ENCODE assay signal across 9 cellular contexts in the genomic region with DNA sequence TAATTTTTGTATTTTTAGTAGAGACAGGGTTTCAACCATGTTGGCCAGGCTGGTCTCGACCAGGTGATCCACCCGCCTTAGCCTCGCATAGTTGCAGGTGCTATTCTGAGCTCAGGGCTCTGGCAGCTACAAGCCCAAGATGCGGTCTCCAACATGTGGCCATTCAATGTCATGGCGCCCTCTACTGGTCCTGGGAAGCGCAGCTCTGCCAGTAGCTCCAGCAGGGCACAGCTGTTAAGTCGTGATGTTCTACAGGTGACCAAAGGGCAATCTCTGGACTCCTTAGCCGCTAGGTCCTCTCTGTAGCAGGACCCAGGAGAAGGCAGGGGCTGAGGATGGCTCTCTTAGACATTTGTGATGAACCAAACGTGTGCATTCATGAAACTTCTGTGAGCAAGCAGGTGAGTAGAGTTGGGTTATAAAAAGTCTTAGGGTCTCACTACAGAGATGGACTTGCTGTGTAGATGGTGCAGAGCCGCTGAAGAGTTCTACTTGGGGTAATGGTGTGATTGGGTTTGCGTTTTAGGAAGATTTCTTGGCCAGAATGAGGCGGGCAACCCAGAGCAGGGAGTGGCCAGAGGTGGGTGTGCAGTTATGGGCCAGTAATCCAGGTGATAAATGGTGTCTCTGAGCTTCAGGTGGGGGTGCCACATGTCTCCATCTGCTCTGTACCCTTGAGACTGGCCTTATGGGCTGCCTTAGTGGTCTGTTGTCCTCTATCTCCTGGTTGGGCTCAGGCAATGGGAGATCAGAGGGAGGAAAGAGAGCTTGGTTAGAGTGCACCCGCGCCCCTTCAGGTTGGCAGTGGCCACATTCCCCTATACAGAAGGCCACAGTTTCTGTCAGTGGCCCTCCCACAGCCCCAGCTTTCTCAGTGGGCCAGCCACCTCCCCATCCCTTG. TPM values are rescaled to one million over a fixed set of nuclear protein-coding genes. Genes with fewer than 3 reads are reported as not detected.
DNase-seq lines count a peak whose midpoint lies in the region; ATAC-seq, FAIRE-seq and TF ChIP-seq lines count a peak whose summit lies in the region.
"Had no signal": no experiment of that assay in that cellular context is flagged by ENCODE, and none has a peak within 500 bp of the region (broad histone marks: within the 10 kb centered on the region; RNA-seq: fewer than 3 reads in every experiment).

No MANE protein-coding gene starts in this region.

- intact Hi-C loops in activated CD8-positive, alpha-beta T cell treated with anti-CD3 and anti-CD28 coated beads for 36 hours (cut with micrococcal nuclease), result loop anchor here (5.0 kb wide), 1 partner anchor 195 kb away; no protein-coding TSS in a partner anchor
- intact Hi-C loops in endothelial cell of umbilical vein (cut with micrococcal nuclease), result loop anchor here (1.0 to 5.0 kb wide), 4 partner anchors 57 to 341 kb away; no protein-coding TSS in a partner anchor

- TF ChIP-seq CTCF in activated CD8-positive, alpha-beta T cell treated with anti-CD3 and anti-CD28 coated beads for 36 hours (IDR thresholded peaks at IDR 0.05), result peak; percentile 84
- peak; percentile 83 to 94 for TF ChIP-seq CTCF in endothelial cell of umbilical vein (IDR thresholded peaks at IDR 0.05; ENCODE audit: extremely low read depth in 1 of 2, insufficient read depth in 1 of 2, low read depth in 1 of 2, low read length in 2 of 2)

- DNase-seq in CD4-positive, CD25-positive, alpha-beta regulatory T cell, result peak; percentile 21 to 79 (median 39)
- DNase-seq in NCI-H82 (lab: John Stamatoyannopoulos, UW), result peak; percentile 92
- peak; percentile 88 for DNase-seq in activated CD8-positive, alpha-beta T cell treated with anti-CD3 and anti-CD28 coated beads for 36 hours
- DNase-seq in endothelial cell of umbilical vein (ENCODE audit: low read depth, low spot score), result peak; percentile 67
- DNase-seq in naive B cell, result peak; percentile 18
- peak; percentile 57 for DNase-seq in stimulated activated naive B cell treated with anti-CD40 and anti-IgM and Interleukin-4, amounts not matched to agents 10 μg/mL and 1 μg/mL and 100 μg/mL, for 72 hours

- no peak overlapping the region for H3K9ac ChIP-seq in endothelial cell of umbilical vein (replicated peaks; ENCODE audit: extremely low read depth, insufficient read depth, low read length)

- peak overlapping the region in 1 of 3 donors; percentile 8 for H3K27ac Mint-ChIP-seq in CD4-positive, CD25-positive, alpha-beta regulatory T cell
- no peak overlapping the region for H3K27ac Mint-ChIP-seq in activated CD8-positive, alpha-beta T cell treated with anti-CD3 and anti-CD28 coated beads for 36 hours
- peak overlapping the region in 1 of 6 donors; percentile 19 for H3K27ac Mint-ChIP-seq in naive B cell
- H3K27ac Mint-ChIP-seq in stimulated activated naive B cell treated with anti-CD40 and anti-IgM and Interleukin-4, amounts not matched to agents 10 μg/mL and 1 μg/mL and 100 μg/mL, for 72 hours, result no peak overlapping the region

- no peaks in the 10 kb centered on the region for H3K4me1 ChIP-seq in CD4-positive, CD25-positive, alpha-beta regulatory T cell (ENCODE audit: control insufficient read depth, insufficient read depth, low read length, poor library complexity, severe bottlenecking)
- H3K4me1 ChIP-seq in endothelial cell of umbilical vein (ENCODE audit: control insufficient read depth, extremely low read depth, insufficient read depth, low read length), result no peaks in the 10 kb centered on the region

- no peaks in the 10 kb centered on the region for H3K36me3 Mint-ChIP-seq in CD4-positive, CD25-positive, alpha-beta regulatory T cell
- no peaks in the 10 kb centered on the region for H3K36me3 Mint-ChIP-seq in activated CD8-positive, alpha-beta T cell treated with anti-CD3 and anti-CD28 coated beads for 36 hours (ENCODE audit: low read depth)
- no peaks in the 10 kb centered on the region for H3K36me3 Mint-ChIP-seq in naive B cell
- H3K36me3 Mint-ChIP-seq in stimulated activated naive B cell treated with anti-CD40 and anti-IgM and Interleukin-4, amounts not matched to agents 10 μg/mL and 1 μg/mL and 100 μg/mL, for 72 hours, result no peaks in the 10 kb centered on the region

- dilution Hi-C loops in endothelial cell of umbilical vein (cut with MboI; ENCODE audit: extremely low pct_ligation_motif_present, low sequenced_read_pairs), result loop anchor here (25.0 kb wide), 1 partner anchor 180 kb away; the partner anchor contains the start of gene CKAP2L

- H3K4me3 ChIP-seq in CD4-positive, CD25-positive, alpha-beta regulatory T cell (ENCODE audit: low read depth, low read length), result no peak overlapping the region
- H3K4me3 ChIP-seq in endothelial cell of umbilical vein (replicated peaks in 1 of 3; ENCODE audit: insufficient read depth in 1 of 3, low read depth in 1 of 3, low read length in 3 of 3), result no peak overlapping the region

- H3K79me2 ChIP-seq in endothelial cell of umbilical vein (ENCODE audit: control insufficient read depth, insufficient read depth, low read length), result no peaks in the 10 kb centered on the region

- H3K9me3 ChIP-seq in CD4-positive, CD25-positive, alpha-beta regulatory T cell (ENCODE audit: control insufficient read depth in 2 of 2, low read length in 2 of 2), result peaks cover 5 to 10% of the 10 kb centered on the region in 2 experiments
- H3K9me3 ChIP-seq in endothelial cell of umbilical vein (replicated peaks; ENCODE audit: control insufficient read depth, insufficient read depth, low read length), result no peaks in the 10 kb centered on the region

- H3K9me3 Mint-ChIP-seq in CD4-positive, CD25-positive, alpha-beta regulatory T cell, result no peaks in the 10 kb centered on the region
- H3K9me3 Mint-ChIP-seq in activated CD8-positive, alpha-beta T cell treated with anti-CD3 and anti-CD28 coated beads for 36 hours, result no peaks in the 10 kb centered on the region
- H3K9me3 Mint-ChIP-seq in naive B cell, result peaks cover 0 to 6% (median 0%) of the 10 kb centered on the region in 7 donors
- H3K9me3 Mint-ChIP-seq in stimulated activated naive B cell treated with anti-CD40 and anti-IgM and Interleukin-4, amounts not matched to agents 10 μg/mL and 1 μg/mL and 100 μg/mL, for 72 hours, result peaks cover 0 to 1% of the 10 kb centered on the region in 2 donors

- CTCF ChIA-PET in activated CD8-positive, alpha-beta T cell treated with anti-CD3 and anti-CD28 coated beads for 36 hours (lab: Charles Lee), result interaction anchor here (0.6 to 6.3 kb wide), 72 partner anchors 10 to 351 kb away, joined by 3 to 159 read pairs (median 4); partner anchors contain the start of gene IL1F10
- CTCF ChIA-PET in endothelial cell of umbilical vein (lab: Charles Lee), result interaction anchor here (0.6 to 4.9 kb wide), 52 partner anchors 10 to 362 kb away, joined by 3 to 410 read pairs (median 6); partner anchors contain the start of genes CKAP2L and IL1A

- no peaks in the 10 kb centered on the region for H3K4me1 Mint-ChIP-seq in CD4-positive, CD25-positive, alpha-beta regulatory T cell
- peaks cover 9% of the 10 kb centered on the region for H3K4me1 Mint-ChIP-seq in activated CD8-positive, alpha-beta T cell treated with anti-CD3 and anti-CD28 coated beads for 36 hours (ENCODE audit: low read depth)
- no peaks in the 10 kb centered on the region for H3K4me1 Mint-ChIP-seq in naive B cell
- no peaks in the 10 kb centered on the region for H3K4me1 Mint-ChIP-seq in stimulated activated naive B cell treated with anti-CD40 and anti-IgM and Interleukin-4, amounts not matched to agents 10 μg/mL and 1 μg/mL and 100 μg/mL, for 72 hours

- TF ChIP-seq POLR2A in endothelial cell of umbilical vein (IDR thresholded peaks at IDR 0.05; ENCODE audit: low read depth, low read length), result no peak

- no TSS peak for BruUV-seq in endothelial cell of umbilical vein (replicated peaks; lab: Mats Ljungman, UMichigan)

- no peaks in the 10 kb centered on the region for H3K9me1 ChIP-seq in endothelial cell of umbilical vein (replicated peaks; ENCODE audit: control insufficient read depth, extremely low read depth, insufficient read depth, low read length)

- peaks cover 9% of the 10 kb centered on the region for H3K27me3 Mint-ChIP-seq in CD4-positive, CD25-positive, alpha-beta regulatory T cell
- H3K27me3 Mint-ChIP-seq in activated CD8-positive, alpha-beta T cell treated with anti-CD3 and anti-CD28 coated beads for 36 hours, result no peaks in the 10 kb centered on the region
- peaks cover 3 to 17% (median 9%) of the 10 kb centered on the region in 3 donors for H3K27me3 Mint-ChIP-seq in naive B cell
- H3K27me3 Mint-ChIP-seq in stimulated activated naive B cell treated with anti-CD40 and anti-IgM and Interleukin-4, amounts not matched to agents 10 μg/mL and 1 μg/mL and 100 μg/mL, for 72 hours, result peaks cover 0 to 5% of the 10 kb centered on the region in 2 donors

- H2AFZ ChIP-seq in endothelial cell of umbilical vein (ENCODE audit: low read depth, low read length), result no peak overlapping the region

- no peak overlapping the region for H3K4me3 Mint-ChIP-seq in CD4-positive, CD25-positive, alpha-beta regulatory T cell
- H3K4me3 Mint-ChIP-seq in activated CD8-positive, alpha-beta T cell treated with anti-CD3 and anti-CD28 coated beads for 36 hours, result no peak overlapping the region
- no peak overlapping the region for H3K4me3 Mint-ChIP-seq in naive B cell
- no peak overlapping the region for H3K4me3 Mint-ChIP-seq in stimulated activated naive B cell treated with anti-CD40 and anti-IgM and Interleukin-4, amounts not matched to agents 10 μg/mL and 1 μg/mL and 100 μg/mL, for 72 hours

- H4K20me1 ChIP-seq in endothelial cell of umbilical vein (replicated peaks; ENCODE audit: control insufficient read depth, extremely low read depth, insufficient read depth, low read length), result no peaks in the 10 kb centered on the region

- H3K27ac ChIP-seq in CD4-positive, CD25-positive, alpha-beta regulatory T cell (ENCODE audit: insufficient read depth, low read length, poor library complexity, severe bottlenecking), result no peak overlapping the region
- no peak overlapping the region for H3K27ac ChIP-seq in endothelial cell of umbilical vein (ENCODE audit: insufficient read depth, low read depth, low read length)

- ATAC-seq in CD4-positive, CD25-positive, alpha-beta regulatory T cell (ENCODE audit: low read depth in 2 of 2), result peak; percentile 47 to 83
- peak; percentile 82 for ATAC-seq in GM19025 (IDR thresholded peaks at IDR 0.05; ENCODE audit: low read depth, unreplicated experiment)
- peak; percentile 73 for ATAC-seq in HG03378 (IDR thresholded peaks at IDR 0.05; ENCODE audit: unreplicated experiment)
- peak; percentile 99 for ATAC-seq in activated CD8-positive, alpha-beta T cell treated with anti-CD3 and anti-CD28 coated beads for 36 hours
- ATAC-seq in naive B cell (ENCODE audit: low read depth in 2 of 2), result peak; percentile 55 to 69
- peak; percentile 98 to 99 for ATAC-seq in stimulated activated naive B cell treated with anti-CD40 and anti-IgM and Interleukin-4, amounts not matched to agents 10 μg/mL and 1 μg/mL and 100 μg/mL, for 72 hours (replicated peaks)

- H3K4me2 ChIP-seq in endothelial cell of umbilical vein (ENCODE audit: insufficient read depth, low read length), result no peak overlapping the region

- peaks cover 7% of the 10 kb centered on the region for H3K27me3 ChIP-seq in CD4-positive, CD25-positive, alpha-beta regulatory T cell (ENCODE audit: control insufficient read depth, insufficient read depth, low read length)
- H3K27me3 ChIP-seq in endothelial cell of umbilical vein (ENCODE audit: control insufficient read depth in 2 of 2, insufficient read depth in 2 of 2, low read length in 2 of 2), result peaks cover 19 to 21% of the 10 kb centered on the region in 2 experiments

- H3K36me3 ChIP-seq in CD4-positive, CD25-positive, alpha-beta regulatory T cell (ENCODE audit: control insufficient read depth, insufficient read depth, low read length), result no peaks in the 10 kb centered on the region
- no peaks in the 10 kb centered on the region for H3K36me3 ChIP-seq in endothelial cell of umbilical vein (ENCODE audit: control insufficient read depth in 2 of 2, extremely low read depth in 1 of 2, insufficient read depth in 2 of 2, low read length in 2 of 2)

- peak; percentile 81 for FAIRE-seq in endothelial cell of umbilical vein (lab: Jason Lieb, UNC)
- FAIRE-seq: TTC549 had no signal

- POLR2A ChIA-PET in activated CD8-positive, alpha-beta T cell treated with anti-CD3 and anti-CD28 coated beads for 36 hours (lab: Charles Lee), result no interaction called here
- POLR2A ChIA-PET in endothelial cell of umbilical vein (lab: Charles Lee), result interaction anchor here (1.5 kb wide), 1 partner anchor 193 kb away, joined by 9 read pairs; no protein-coding TSS in a partner anchor

RNA-seq across cellular contexts. Expression of gene IL37, which starts 31.0 kb away (rescaled TPM):
- total RNA-seq in CD4-positive, CD25-positive, alpha-beta regulatory T cell, result not detected
- not detected for polyA plus RNA-seq in CD4-positive, CD25-positive, alpha-beta regulatory T cell
- not detected for total RNA-seq in activated CD8-positive, alpha-beta T cell treated with anti-CD3 and anti-CD28 coated beads for 36 hours
- total RNA-seq in endothelial cell of umbilical vein, result not detected in 2 replicates
- polyA plus RNA-seq in endothelial cell of umbilical vein, result not detected in 2 replicates
- polyA plus RNA-seq in endothelial cell of umbilical vein (2011; cell fraction: cytosol; rRNA removed), result not detected in 2 replicates
- polyA plus RNA-seq in endothelial cell of umbilical vein (2011; cell fraction: nucleus; rRNA removed), result 0.71 TPM in 1 of 2 replicates, not detected in the other
- polyA plus RNA-seq in endothelial cell of umbilical vein (2012), result not detected in 2 replicates
- not detected in 2 replicates for polyA minus RNA-seq in endothelial cell of umbilical vein
- polyA minus RNA-seq in endothelial cell of umbilical vein (2011; cell fraction: cytosol; rRNA and poly(A)+ RNA removed), result not detected
- not detected in 2 replicates for polyA minus RNA-seq in endothelial cell of umbilical vein (2011; cell fraction: nucleus; rRNA and poly(A)+ RNA removed)
- not detected for polyA plus RNA-seq in naive B cell (ENCODE audit: low read depth in 6 of 6)

RNA-seq across cellular contexts. Expression of gene IL36G, which starts 35.8 kb away (rescaled TPM):
- total RNA-seq in CD4-positive, CD25-positive, alpha-beta regulatory T cell, result not detected
- not detected for polyA plus RNA-seq in CD4-positive, CD25-positive, alpha-beta regulatory T cell
- not detected for total RNA-seq in activated CD8-positive, alpha-beta T cell treated with anti-CD3 and anti-CD28 coated beads for 36 hours
- total RNA-seq in endothelial cell of umbilical vein, result not detected in 2 replicates
- polyA plus RNA-seq in endothelial cell of umbilical vein (not detected in 2 replicates), naive B cell (ENCODE audit: low read depth in 6 of 6) (not detected)
- polyA plus RNA-seq in endothelial cell of umbilical vein (2011; cell fraction: cytosol; rRNA removed), result not detected in 2 replicates
- polyA plus RNA-seq in endothelial cell of umbilical vein (2011; cell fraction: nucleus; rRNA removed), result 0.13 and 0.15 TPM in 2 replicates
- not detected in 2 replicates for polyA plus RNA-seq in endothelial cell of umbilical vein (2012)
- polyA minus RNA-seq in endothelial cell of umbilical vein, result not detected in 2 replicates
- polyA minus RNA-seq in endothelial cell of umbilical vein (2011; cell fraction: cytosol; rRNA and poly(A)+ RNA removed), result not detected
- polyA minus RNA-seq in endothelial cell of umbilical vein (2011; cell fraction: nucleus; rRNA and poly(A)+ RNA removed), result not detected in 2 replicates

Comparison
In these comparisons a context has a peak if more than half of its experiments do, and no peak if none do; other contexts are left out.
1. DNase-seq: peak in every context shown above with its lines; median percentile 92 in NCI-H82; 88 in activated CD8-positive, alpha-beta T cell treated with anti-CD3 and anti-CD28 coated beads for 36 hours; 67 in endothelial cell of umbilical vein; 57 in stimulated activated naive B cell treated with anti-CD40 and anti-IgM and Interleukin-4, amounts not matched to agents 10 μg/mL and 1 μg/mL and 100 μg/mL, for 72 hours; 39 in CD4-positive, CD25-positive, alpha-beta regulatory T cell; 18 in naive B cell.